24 cellular contexts compared by ENCODE assay signal in the genomic region with DNA sequence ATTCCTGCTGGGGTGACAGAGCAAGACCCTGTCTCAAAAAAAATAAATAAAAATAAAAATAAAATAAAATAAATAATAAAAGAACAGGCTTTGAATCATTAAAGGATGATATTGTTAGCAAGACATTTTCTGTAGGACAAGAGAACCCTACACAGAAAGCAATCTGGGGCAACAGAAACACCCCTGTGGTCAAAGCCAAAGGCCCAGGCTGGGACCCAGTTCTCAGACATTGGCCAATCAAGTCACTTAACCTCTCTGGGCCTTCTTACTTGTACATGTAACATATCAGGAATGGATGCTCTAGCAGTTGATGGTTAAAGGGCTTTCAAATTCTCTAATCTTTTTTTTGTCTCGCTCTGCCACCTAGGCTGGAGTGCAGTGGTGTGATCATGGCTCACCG. TPM values are rescaled to one million over a fixed set of nuclear protein-coding genes. Genes with fewer than 3 reads are reported as not detected.
A peak's percentile ranks its signal among the peaks of the same experiment; 100 is the strongest.
DNase-seq lines count a peak whose midpoint lies in the region; ATAC-seq lines count a peak whose summit lies in the region.
"Had no signal": no experiment of that assay in that cellular context is flagged by ENCODE, and none has a peak within 500 bp of the region (broad histone marks: within the 10 kb centered on the region; RNA-seq: fewer than 3 reads in every experiment).

No MANE protein-coding gene starts in this region.

- no peaks in the 10 kb centered on the region for H3K27me3 Mint-ChIP-seq in activated CD4-positive, alpha-beta T cell treated with anti-CD3 and anti-CD28 coated beads for 36 hours
- no peaks in the 10 kb centered on the region for H3K27me3 Mint-ChIP-seq in activated CD4-positive, alpha-beta memory T cell treated with anti-CD3 and anti-CD28 coated beads, Interleukin-2, amount 10 ng/mL, durations not matched to agents 7 days and 5 days
- H3K27me3 Mint-ChIP-seq in effector memory CD8-positive, alpha-beta T cell, result no peaks in the 10 kb centered on the region
- H3K27me3 Mint-ChIP-seq: B cell; CD4-positive, alpha-beta T cell had no signal

- no peak overlapping the region for H3K4me3 Mint-ChIP-seq in activated CD4-positive, alpha-beta T cell treated with anti-CD3 and anti-CD28 coated beads for 36 hours
- H3K4me3 Mint-ChIP-seq in activated CD4-positive, alpha-beta memory T cell treated with anti-CD3 and anti-CD28 coated beads, Interleukin-2, amount 10 ng/mL, durations not matched to agents 7 days and 5 days, result no peak overlapping the region
- H3K4me3 Mint-ChIP-seq in effector memory CD8-positive, alpha-beta T cell, result no peak overlapping the region
- H3K4me3 Mint-ChIP-seq: B cell, GM23338 had no signal

- no peaks in the 10 kb centered on the region for H3K9me3 ChIP-seq in BLaER1 treated with 17β-estradiol and CSF1 and Interleukin-3, amounts not matched to agents 10 nM and 100 nM (replicated peaks in 1 of 11)
- H3K9me3 ChIP-seq: Caco-2, MG63 had no signal

- H3K4me3 ChIP-seq in BLaER1 treated with 17β-estradiol and CSF1 and Interleukin-3, amounts not matched to agents 10 nM and 100 nM, result no peak overlapping the region
- H3K4me3 ChIP-seq: GM23338, MG63 had no signal

- H4K20me1 ChIP-seq in BLaER1 treated with 17β-estradiol and CSF1 and Interleukin-3, amounts not matched to agents 10 nM and 100 nM, result no peaks in the 10 kb centered on the region

- POLR2A ChIA-PET in activated CD4-positive, alpha-beta T cell treated with anti-CD3 and anti-CD28 coated beads for 36 hours (lab: Charles Lee), result interaction anchor here (0.6 kb wide), 1 partner anchor 72 kb away, joined by 3 read pairs; no protein-coding TSS in a partner anchor
- POLR2A ChIA-PET in activated CD4-positive, alpha-beta memory T cell treated with anti-CD3 and anti-CD28 coated beads, Interleukin-2, amount 10 ng/mL, durations not matched to agents 7 days and 5 days (lab: Charles Lee), result interaction anchor here (1.0 to 1.6 kb wide), 2 partner anchors 15 to 36 kb away, joined by 3 to 4 read pairs; no protein-coding TSS in a partner anchor

- H3K27me3 ChIP-seq in BLaER1 treated with 17β-estradiol and CSF1 and Interleukin-3, amounts not matched to agents 10 nM and 100 nM, result no peaks in the 10 kb centered on the region
- H3K27me3 ChIP-seq: MG63 had no signal

- ATAC-seq in activated CD4-positive, alpha-beta T cell treated with anti-CD3 and anti-CD28 coated beads for 36 hours, result no peak
- no peak for ATAC-seq in effector memory CD8-positive, alpha-beta T cell (replicated peaks)
- ATAC-seq: GM23338, Panc1, Right ventricle myocardium inferior had no signal

- H3K9me3 Mint-ChIP-seq in activated CD4-positive, alpha-beta T cell treated with anti-CD3 and anti-CD28 coated beads for 36 hours (ENCODE audit: low read depth), result no peaks in the 10 kb centered on the region
- no peaks in the 10 kb centered on the region for H3K9me3 Mint-ChIP-seq in activated CD4-positive, alpha-beta memory T cell treated with anti-CD3 and anti-CD28 coated beads, Interleukin-2, amount 10 ng/mL, durations not matched to agents 7 days and 5 days
- no peaks in the 10 kb centered on the region for H3K9me3 Mint-ChIP-seq in effector memory CD8-positive, alpha-beta T cell
- H3K9me3 Mint-ChIP-seq: CD4-positive, alpha-beta T cell; GM23338 had no signal

- intact Hi-C loops in activated CD4-positive, alpha-beta T cell treated with anti-CD3 and anti-CD28 coated beads for 36 hours (cut with DNase I, micrococcal nuclease), result loop anchor here (1.0 to 10.0 kb wide), 4 partner anchors 35 to 316 kb away; partner anchors contain the start of gene TESC (in 1 of the 2)

- peak overlapping the region; percentile 49 to 80 (median 74); a peak in 21 of 22 replicates for H3K4me2 ChIP-seq in BLaER1 treated with 17β-estradiol and CSF1 and Interleukin-3, amounts not matched to agents 10 nM and 100 nM
- H3K4me2 ChIP-seq: GM23338 had no signal

- CTCF ChIA-PET in activated CD4-positive, alpha-beta T cell treated with anti-CD3 and anti-CD28 coated beads for 36 hours (lab: Charles Lee), result no interaction called here
- CTCF ChIA-PET in activated CD4-positive, alpha-beta memory T cell treated with anti-CD3 and anti-CD28 coated beads, Interleukin-2, amount 10 ng/mL, durations not matched to agents 7 days and 5 days (lab: Charles Lee), result interaction anchor here (1.2 to 1.9 kb wide), 3 partner anchors 16 to 109 kb away, joined by 3 to 7 read pairs (median 4); no protein-coding TSS in a partner anchor

- no peak for DNase-seq in activated CD4-positive, alpha-beta T cell treated with anti-CD3 and anti-CD28 coated beads for 36 hours
- no peak for DNase-seq in activated CD4-positive, alpha-beta T cell treated with anti-CD3 and anti-CD28 coated beads, Interleukin-2, amount 50 U/mL, for 4 hours
- no peak for DNase-seq in activated CD4-positive, alpha-beta memory T cell treated with anti-CD3 and anti-CD28 coated beads, Interleukin-2, amount 10 ng/mL, durations not matched to agents 7 days and 5 days
- no peak for DNase-seq in effector memory CD8-positive, alpha-beta T cell
- DNase-seq in NCI-H510A treated with DMSO at 0.1 percent for 48 hours (lab: John Stamatoyannopoulos, UW), result no peak
- DNase-seq in iPS-NIHi7 (ENCODE audit: extremely low spot score), result no peak
- no peak for DNase-seq in islet precursor cell
- DNase-seq: Caco-2, HCEC 1CT, IMR-90, Karpas-422, NCI-H1092, NCI-H146, NCI-H2029 treated with DMSO at 0.1 percent for 48 hours, NCI-H2171, NCI-H69 had no signal

- H3K36me3 ChIP-seq in BLaER1 treated with 17β-estradiol and CSF1 and Interleukin-3, amounts not matched to agents 10 nM and 100 nM, result no peaks in the 10 kb centered on the region
- H3K36me3 ChIP-seq: MG63 had no signal

- H3K9ac ChIP-seq in BLaER1 treated with 17β-estradiol and CSF1 and Interleukin-3, amounts not matched to agents 10 nM and 100 nM, result peak overlapping the region in 9 of 11 experiments; percentile 51 to 75 (median 69); a peak in 14 of 22 replicates

- H3K4me1 ChIP-seq in BLaER1 treated with 17β-estradiol and CSF1 and Interleukin-3, amounts not matched to agents 10 nM and 100 nM, result peaks cover 30 to 50% (median 36%) of the 10 kb centered on the region in 10 experiments
- H3K4me1 ChIP-seq: Caco-2 had no signal

- H3K4me1 Mint-ChIP-seq in activated CD4-positive, alpha-beta T cell treated with anti-CD3 and anti-CD28 coated beads for 36 hours, result peaks cover 15% of the 10 kb centered on the region
- peaks cover 18% of the 10 kb centered on the region for H3K4me1 Mint-ChIP-seq in activated CD4-positive, alpha-beta memory T cell treated with anti-CD3 and anti-CD28 coated beads, Interleukin-2, amount 10 ng/mL, durations not matched to agents 7 days and 5 days
- peaks cover 10 to 11% of the 10 kb centered on the region in 2 donors for H3K4me1 Mint-ChIP-seq in effector memory CD8-positive, alpha-beta T cell (ENCODE audit: low read depth in 2 of 2)
- H3K4me1 Mint-ChIP-seq: GM23338 had no signal

- H3K27ac Mint-ChIP-seq in activated CD4-positive, alpha-beta T cell treated with anti-CD3 and anti-CD28 coated beads for 36 hours, result peak overlapping the region; percentile 37
- H3K27ac Mint-ChIP-seq in activated CD4-positive, alpha-beta memory T cell treated with anti-CD3 and anti-CD28 coated beads, Interleukin-2, amount 10 ng/mL, durations not matched to agents 7 days and 5 days, result peak overlapping the region; percentile 44
- peak overlapping the region; percentile 42 to 90 for H3K27ac Mint-ChIP-seq in effector memory CD8-positive, alpha-beta T cell
- H3K27ac Mint-ChIP-seq: B cell had no signal

- peak overlapping the region in 10 of 11 experiments; percentile 1 to 84 (median 81); a peak in 19 of 22 replicates for H3K27ac ChIP-seq in BLaER1 treated with 17β-estradiol and CSF1 and Interleukin-3, amounts not matched to agents 10 nM and 100 nM
- H3K27ac ChIP-seq: 22Rv1 had no signal

- H3K36me3 Mint-ChIP-seq in activated CD4-positive, alpha-beta T cell treated with anti-CD3 and anti-CD28 coated beads for 36 hours (ENCODE audit: low read depth), result no peaks in the 10 kb centered on the region
- no peaks in the 10 kb centered on the region for H3K36me3 Mint-ChIP-seq in activated CD4-positive, alpha-beta memory T cell treated with anti-CD3 and anti-CD28 coated beads, Interleukin-2, amount 10 ng/mL, durations not matched to agents 7 days and 5 days (ENCODE audit: low read depth)
- no peaks in the 10 kb centered on the region for H3K36me3 Mint-ChIP-seq in effector memory CD8-positive, alpha-beta T cell (ENCODE audit: insufficient read depth)

RNA-seq across cellular contexts. Expression of gene TESC, which starts 35.5 kb away (rescaled TPM):
- total RNA-seq in activated CD4-positive, alpha-beta T cell treated with anti-CD3 and anti-CD28 coated beads for 36 hours, result 10 to 100 TPM; 28.9 to 30.2 TPM
- total RNA-seq in activated CD4-positive, alpha-beta memory T cell treated with anti-CD3 and anti-CD28 coated beads, Interleukin-2, amount 10 ng/mL, durations not matched to agents 7 days and 5 days, result 10 to 100 TPM; 29.2 to 30.1 TPM

RNA-seq across cellular contexts. Expression of gene FBXO21, which starts 55.5 kb away (rescaled TPM):
- 10 to 100 TPM; 22.8 to 28.2 TPM for total RNA-seq in activated CD4-positive, alpha-beta T cell treated with anti-CD3 and anti-CD28 coated beads for 36 hours
- 10 to 100 TPM; 21.7 to 26.1 TPM for total RNA-seq in activated CD4-positive, alpha-beta memory T cell treated with anti-CD3 and anti-CD28 coated beads, Interleukin-2, amount 10 ng/mL, durations not matched to agents 7 days and 5 days
